Comparison of ENCODE assay signal across 5 cellular contexts in genomic region chr12:119742700-119743099, GRCh38.
"Had no signal": no experiment of that assay in that cellular context is flagged by ENCODE, and none has a peak within 500 bp of the region (broad histone marks: within the 10 kb centered on the region; RNA-seq: fewer than 3 reads in every experiment).

No MANE protein-coding gene starts in this region.

- H3K4me3 ChIP-seq: GM23338 had no signal

- H3K4me3 Mint-ChIP-seq: GM23338, H9 had no signal

- H3K27ac ChIP-seq: HL-60 had no signal

- H3K27ac Mint-ChIP-seq: GM23338, H9, IgD-negative memory B cell had no signal

- DNase-seq: H9, HCEC 1CT had no signal

- H3K27me3 Mint-ChIP-seq: IgD-negative memory B cell had no signal

- H3K4me1 Mint-ChIP-seq: GM23338, H9, IgD-negative memory B cell had no signal
